Comparison of ENCODE assay signal across 8 cellular contexts in the genomic region with DNA sequence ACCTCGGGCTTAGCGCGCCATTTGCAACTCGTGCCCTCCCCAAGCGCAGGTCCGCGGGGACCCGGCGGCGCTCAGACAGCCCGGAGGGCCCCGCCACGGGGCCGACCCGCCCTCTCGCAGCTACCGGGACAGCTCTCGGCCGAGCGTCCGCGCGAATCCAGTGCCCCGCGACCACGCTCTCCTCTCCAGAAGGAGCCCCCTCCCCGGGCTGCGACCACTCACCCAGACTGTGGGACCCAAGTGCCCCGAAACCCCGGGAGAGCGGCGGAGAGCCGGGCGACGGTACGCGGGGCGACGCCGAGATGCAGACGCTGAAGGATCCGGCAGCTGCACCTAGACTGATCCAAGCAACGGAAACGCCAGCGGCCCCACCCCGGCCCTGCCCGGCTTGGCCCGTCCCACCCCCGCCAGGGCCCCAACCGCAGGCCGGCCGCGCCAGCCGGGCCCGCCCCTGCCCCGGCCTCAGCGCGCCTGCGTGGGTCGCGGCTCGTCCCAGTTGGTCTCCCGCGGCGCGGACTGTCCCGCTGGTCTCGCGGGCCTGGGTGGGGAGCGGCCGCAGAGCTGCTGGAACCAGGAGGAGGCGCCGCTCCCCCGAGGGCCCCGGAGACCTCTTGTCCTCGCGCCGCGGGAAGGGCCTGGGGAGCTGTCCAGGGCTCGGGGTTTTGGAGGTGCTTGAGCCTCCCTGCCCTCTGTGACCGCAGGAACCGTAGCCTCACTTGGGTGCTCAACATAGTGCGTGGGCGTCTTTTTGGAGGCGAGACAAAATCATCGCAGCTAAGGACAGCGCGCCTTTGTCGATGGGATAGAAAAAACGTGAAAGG. TPM values are rescaled to one million over a fixed set of nuclear protein-coding genes. Genes with fewer than 3 reads are reported as not detected.
DNase-seq lines count a peak whose midpoint lies in the region; ATAC-seq and TF ChIP-seq lines count a peak whose summit lies in the region.

A gene (minus strand): TSS at position 340 of the 821 bp plus-strand sequence. CDS start 391 bp downstream, outside the sequence.

- H3K4me3 ChIP-seq in Panc1 (ENCODE audit: low read depth in 2 of 2, low read length in 2 of 2) = peak within 1 kb of the TSS; percentile 84
- H3K4me3 ChIP-seq in naive thymus-derived CD4-positive, alpha-beta T cell (ENCODE audit: low read length) = peak within 1 kb of the TSS; percentile 87

- peak within 1 kb of the TSS; percentile 87 for H3K27ac ChIP-seq in Panc1 (ENCODE audit: low read length)
- H3K27ac ChIP-seq in naive thymus-derived CD4-positive, alpha-beta T cell (ENCODE audit: low read depth, low read length) = peak within 1 kb of the TSS; percentile 39

- TF ChIP-seq CTCF in Panc1 (IDR thresholded peaks at IDR 0.05) = peak; percentile 51

- H3K27ac Mint-ChIP-seq in activated T-helper 1 cell treated with anti-CD3 and anti-CD28 coated beads, Interleukin-12 subunit alpha, Interleukin-12 subunit beta, Interleukin-2, Interleukin-4 antibody, amounts not matched to agents 30 ng/mL and 10 ng/mL and 1 ng/mL, durations not matched to agents 14 hours and 24 hours and 36 hours = peak within 1 kb of the TSS; percentile 100
- H3K27ac Mint-ChIP-seq in naive thymus-derived CD4-positive, alpha-beta T cell = peak within 1 kb of the TSS; percentile 67 to 99 (median 87)

- DNase-seq in Caki2 (ENCODE audit: low read depth) (peak; percentile 84), HK-2 (ENCODE audit: unreplicated experiment) (peak; percentile 93), Panc1 (ENCODE audit: low read depth, low spot score) (no peak), fibroblast of gingiva (ENCODE audit: low read depth) (peak; percentile 92)
- DNase-seq in activated T-helper 1 cell treated with anti-CD3 and anti-CD28 coated beads, Interleukin-12 subunit alpha, Interleukin-12 subunit beta, Interleukin-2, Interleukin-4 antibody, amounts not matched to agents 30 ng/mL and 10 ng/mL and 1 ng/mL, durations not matched to agents 14 hours and 24 hours and 36 hours (ENCODE audit: low spot score) = peak; percentile 78
- DNase-seq in naive thymus-derived CD4-positive, alpha-beta T cell = peak; percentile 8 to 85 (median 41)
- peak; percentile 60 for DNase-seq in stimulated activated naive CD4-positive, alpha-beta T cell treated with Interleukin-2 at 50 U/mL for 16 hours (lab: John Stamatoyannopoulos, UW)

- no peaks in the 10 kb centered on the region for H3K27me3 ChIP-seq in Panc1 (ENCODE audit: control insufficient read depth, insufficient read depth, low read length)
- no peaks in the 10 kb centered on the region for H3K27me3 ChIP-seq in naive thymus-derived CD4-positive, alpha-beta T cell (ENCODE audit: control insufficient read depth in 2 of 2, insufficient read depth in 2 of 2, low read length in 2 of 2)

- intact Hi-C loops in Panc1 (cut with micrococcal nuclease; ENCODE audit: unreplicated experiment) = loop anchor here (1.0 kb wide), 1 partner anchor 29 kb away; no protein-coding TSS in a partner anchor
- intact Hi-C loops in activated T-helper 1 cell treated with anti-CD3 and anti-CD28 coated beads, Interleukin-12 subunit alpha, Interleukin-12 subunit beta, Interleukin-2, Interleukin-4 antibody, amounts not matched to agents 30 ng/mL and 10 ng/mL and 1 ng/mL, durations not matched to agents 14 hours and 24 hours and 36 hours (cut with micrococcal nuclease) = loop anchor here (1.0 to 5.0 kb wide), 7 partner anchors 9 to 455 kb away; a partner anchor contains a TSS
- intact Hi-C loops in naive thymus-derived CD4-positive, alpha-beta T cell (cut with micrococcal nuclease) = loop anchor here (1.0 to 5.0 kb wide), 12 partner anchors 9 to 1700 kb away; a partner anchor contains a TSS

- POLR2A ChIA-PET in Panc1 (lab: Charles Lee) = no interaction called here
- POLR2A ChIA-PET in naive thymus-derived CD4-positive, alpha-beta T cell (lab: Charles Lee) = interaction anchor here (0.8 to 2.1 kb wide), 2 partner anchors 104 to 127 kb away, joined by 3 to 6 read pairs; a partner anchor contains a TSS

- in situ Hi-C loops in Caki2 (cut with HindIII; ENCODE audit: low pct_unique_long_range_greater_than_20kb, low sequenced_read_pairs) = no loop called here
- in situ Hi-C loops in Panc1 (cut with HindIII; ENCODE audit: low pct_unique_long_range_greater_than_20kb, low sequenced_read_pairs) = no loop called here

- CTCF ChIA-PET in Panc1 (lab: Charles Lee) = interaction anchor here (0.6 to 0.7 kb wide), 2 partner anchors 28 to 55 kb away, joined by 4 to 10 read pairs; no protein-coding TSS in a partner anchor
- CTCF ChIA-PET in naive thymus-derived CD4-positive, alpha-beta T cell (lab: Charles Lee) = no interaction called here

- peaks cover 62% of the 10 kb centered on the region for H3K4me1 Mint-ChIP-seq in activated T-helper 1 cell treated with anti-CD3 and anti-CD28 coated beads, Interleukin-12 subunit alpha, Interleukin-12 subunit beta, Interleukin-2, Interleukin-4 antibody, amounts not matched to agents 30 ng/mL and 10 ng/mL and 1 ng/mL, durations not matched to agents 14 hours and 24 hours and 36 hours (ENCODE audit: low read depth)
- H3K4me1 Mint-ChIP-seq in naive thymus-derived CD4-positive, alpha-beta T cell = peaks cover 12 to 43% (median 19%) of the 10 kb centered on the region in 7 donors

- no peaks in the 10 kb centered on the region for H3K9me3 Mint-ChIP-seq in activated T-helper 1 cell treated with anti-CD3 and anti-CD28 coated beads, Interleukin-12 subunit alpha, Interleukin-12 subunit beta, Interleukin-2, Interleukin-4 antibody, amounts not matched to agents 30 ng/mL and 10 ng/mL and 1 ng/mL, durations not matched to agents 14 hours and 24 hours and 36 hours
- peaks cover 0 to 4% (median 0%) of the 10 kb centered on the region in 11 donors for H3K9me3 Mint-ChIP-seq in naive thymus-derived CD4-positive, alpha-beta T cell

- H3K36me3 Mint-ChIP-seq in activated T-helper 1 cell treated with anti-CD3 and anti-CD28 coated beads, Interleukin-12 subunit alpha, Interleukin-12 subunit beta, Interleukin-2, Interleukin-4 antibody, amounts not matched to agents 30 ng/mL and 10 ng/mL and 1 ng/mL, durations not matched to agents 14 hours and 24 hours and 36 hours (ENCODE audit: low read depth) = peaks cover 18% of the 10 kb centered on the region
- peaks cover 0 to 22% (median 0%) of the 10 kb centered on the region in 5 donors for H3K36me3 Mint-ChIP-seq in naive thymus-derived CD4-positive, alpha-beta T cell

- no TSS peak for BruUV-seq in Panc1 (replicated peaks; lab: Mats Ljungman, UMichigan)

- peak; percentile 93 for ATAC-seq in GM19463 (IDR thresholded peaks at IDR 0.05; ENCODE audit: unreplicated experiment)
- ATAC-seq in Panc1 = peak; percentile 99
- ATAC-seq in naive thymus-derived CD4-positive, alpha-beta T cell = peak; percentile 92

- peaks cover 40% of the 10 kb centered on the region for H3K27me3 Mint-ChIP-seq in activated T-helper 1 cell treated with anti-CD3 and anti-CD28 coated beads, Interleukin-12 subunit alpha, Interleukin-12 subunit beta, Interleukin-2, Interleukin-4 antibody, amounts not matched to agents 30 ng/mL and 10 ng/mL and 1 ng/mL, durations not matched to agents 14 hours and 24 hours and 36 hours (ENCODE audit: insufficient read depth)
- peaks cover 0 to 43% (median 28%) of the 10 kb centered on the region in 5 donors for H3K27me3 Mint-ChIP-seq in naive thymus-derived CD4-positive, alpha-beta T cell

- peaks cover 19% of the 10 kb centered on the region for H3K4me1 ChIP-seq in Panc1 (ENCODE audit: control insufficient read depth, insufficient read depth, low read length)
- peaks cover 4 to 13% of the 10 kb centered on the region in 2 donors for H3K4me1 ChIP-seq in naive thymus-derived CD4-positive, alpha-beta T cell (ENCODE audit: control insufficient read depth in 2 of 2, insufficient read depth in 2 of 2, low read length in 2 of 2)

- H3K9me3 ChIP-seq in Panc1 (ENCODE audit: control insufficient read depth, insufficient read depth, low read depth, low read length) = no peaks in the 10 kb centered on the region
- H3K9me3 ChIP-seq in naive thymus-derived CD4-positive, alpha-beta T cell (ENCODE audit: control insufficient read depth in 2 of 3, low read length in 3 of 3) = no peaks in the 10 kb centered on the region

- peaks cover 3% of the 10 kb centered on the region for H3K36me3 ChIP-seq in Panc1 (ENCODE audit: control insufficient read depth, insufficient read depth, low read length)
- peaks cover 0 to 5% (median 0%) of the 10 kb centered on the region in 3 experiments for H3K36me3 ChIP-seq in naive thymus-derived CD4-positive, alpha-beta T cell (ENCODE audit: control insufficient read depth in 2 of 3, insufficient read depth in 3 of 3, low read length in 3 of 3)

- peak within 1 kb of the TSS; percentile 99 for H3K4me3 Mint-ChIP-seq in activated T-helper 1 cell treated with anti-CD3 and anti-CD28 coated beads, Interleukin-12 subunit alpha, Interleukin-12 subunit beta, Interleukin-2, Interleukin-4 antibody, amounts not matched to agents 30 ng/mL and 10 ng/mL and 1 ng/mL, durations not matched to agents 14 hours and 24 hours and 36 hours
- peak within 1 kb of the TSS; percentile 94 to 99 (median 97) for H3K4me3 Mint-ChIP-seq in naive thymus-derived CD4-positive, alpha-beta T cell

RNA-seq across cellular contexts. Expression of the gene that starts here (rescaled TPM):
- 255 and 278 TPM in 2 replicates for total RNA-seq in Caki2 (2014; rRNA removed; shearing (Covaris generic); ENCODE audit: low replicate concordance)
- total RNA-seq in Panc1 (2021; ENCODE audit: unreplicated experiment) = 222 TPM
- 323 TPM for polyA plus RNA-seq in Panc1 (2012; ENCODE audit: insufficient read length)
- 128 and 131 TPM in 2 replicates for total RNA-seq in activated T-helper 1 cell treated with anti-CD3 and anti-CD28 coated beads, Interleukin-12 subunit alpha, Interleukin-12 subunit beta, Interleukin-2, Interleukin-4 antibody, amounts not matched to agents 30 ng/mL and 10 ng/mL and 1 ng/mL, durations not matched to agents 14 hours and 24 hours and 36 hours
- total RNA-seq in naive thymus-derived CD4-positive, alpha-beta T cell = 100 to 1,000 TPM in 2 of 5 experiments, 10 to 100 TPM in 3; 25.5 to 180 (median 49.5) TPM
- polyA plus RNA-seq in naive thymus-derived CD4-positive, alpha-beta T cell = 10 to 100 TPM; 46.0 to 91.0 TPM
